In genomic region chr1:54542120-54542961, GRCh38 we compare ENCODE assay signal across 8 cellular contexts. TPM values are rescaled to one million over a fixed set of nuclear protein-coding genes. Genes with fewer than 3 reads are reported as not detected.
DNase-seq lines count a peak whose midpoint lies in the region; ATAC-seq lines count a peak whose summit lies in the region.

No MANE protein-coding gene starts in this region.

- H3K36me3 ChIP-seq in ectodermal cell (ENCODE audit: control insufficient read depth, insufficient read depth, low read length), result no peaks in the 10 kb centered on the region

- no peak overlapping the region for H3K27ac ChIP-seq in ectodermal cell (ENCODE audit: insufficient read depth, low read depth, low read length, poor library complexity, severe bottlenecking)

- H3K4me1 ChIP-seq in ectodermal cell (ENCODE audit: control insufficient read depth, insufficient read depth, low read length), result no peaks in the 10 kb centered on the region

- 1% methylated on average over 61 of the region's 61 CpGs for WGBS in ectodermal cell, 2 experiments

- DNase-seq in NCI-H1694 treated with DMSO at 0.1 percent for 48 hours (lab: John Stamatoyannopoulos, UW) (peak; percentile 53), NCI-H1694 (lab: John Stamatoyannopoulos, UW) (no peak), NCI-H510A treated with DMSO at 0.1 percent for 48 hours (lab: John Stamatoyannopoulos, UW) (peak; percentile 90), medulla oblongata (ENCODE audit: extremely low spot score) (peak; percentile 53)
- DNase-seq in activated CD4-positive, alpha-beta T cell treated with anti-CD3 and anti-CD28 coated beads, Interleukin-2, amount 50 U/mL, for 48 hours, result peak; percentile 71 to 79
- peak; percentile 27 to 49 (median 31) for DNase-seq in stimulated activated CD4-positive, alpha-beta T cell treated with anti-CD3 and anti-CD28 coated beads, TNF-alpha, amount 100 ng/mL, for 48 hours (ENCODE audit: low read depth in 3 of 3)

- no peaks in the 10 kb centered on the region for H3K9me3 ChIP-seq in ectodermal cell (ENCODE audit: control insufficient read depth, low read length)

- ATAC-seq in HG03103 (IDR thresholded peaks at IDR 0.05; ENCODE audit: low read depth, unreplicated experiment), result peak; percentile 46

- peaks cover 24% of the 10 kb centered on the region for H3K27me3 ChIP-seq in ectodermal cell (ENCODE audit: control insufficient read depth, insufficient read depth, low read length, poor library complexity, severe bottlenecking)

- H3K4me3 ChIP-seq in ectodermal cell (ENCODE audit: insufficient read depth, low read depth, low read length), result peak overlapping the region; percentile 47

RNA-seq across cellular contexts. Expression of gene ACOT11, which starts 5.7 kb away (rescaled TPM):
- 2.2 TPM for polyA plus RNA-seq in ectodermal cell (2013, experiment 1 of 4)
- 2.1 TPM for polyA plus RNA-seq in ectodermal cell (2013, experiment 2 of 4)
- 1.3 TPM for polyA plus RNA-seq in ectodermal cell (2013, experiment 3 of 4)
- 1.4 TPM for polyA plus RNA-seq in ectodermal cell (2013, experiment 4 of 4)
